2 cellular contexts compared by ENCODE assay signal in genomic region chr16:87045462-87046216, GRCh38.
A peak's percentile ranks its signal among the peaks of the same experiment; 100 is the strongest.
TF ChIP-seq lines count a peak whose summit lies in the region.

No MANE protein-coding gene starts in this region.

TF ChIP-seq in HepG2, 621 proteins besides CTCF, POLR2A, EP300 and RAD21 (continued from another document):
- TF ChIP-seq ZNF768 (CRISPR knock-in tag; IDR thresholded peaks at IDR 0.05), result peak; percentile 83

TF ChIP-seq in K562, 482 proteins besides CTCF, POLR2A, EP300 and RAD21 (continued from another document):
- TF ChIP-seq, protein P1, sequence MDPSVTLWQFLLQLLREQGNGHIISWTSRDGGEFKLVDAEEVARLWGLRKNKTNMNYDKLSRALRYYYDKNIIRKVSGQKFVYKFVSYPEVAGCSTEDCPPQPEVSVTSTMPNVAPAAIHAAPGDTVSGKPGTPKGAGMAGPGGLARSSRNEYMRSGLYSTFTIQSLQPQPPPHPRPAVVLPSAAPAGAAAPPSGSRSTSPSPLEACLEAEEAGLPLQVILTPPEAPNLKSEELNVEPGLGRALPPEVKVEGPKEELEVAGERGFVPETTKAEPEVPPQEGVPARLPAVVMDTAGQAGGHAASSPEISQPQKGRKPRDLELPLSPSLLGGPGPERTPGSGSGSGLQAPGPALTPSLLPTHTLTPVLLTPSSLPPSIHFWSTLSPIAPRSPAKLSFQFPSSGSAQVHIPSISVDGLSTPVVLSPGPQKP (CRISPR knock-in tag; IDR thresholded peaks at IDR 0.05), result no peak
- 0 out of 4 replicates have a peak, but pooled peaks of 1 of the 2 experiments have one; percentile 8 for TF ChIP-seq RCOR1 (IDR thresholded peaks at IDR 0.05; ENCODE audit: borderline replicate concordance in 1 of 2, low read depth in 2 of 2, low read length in 2 of 2)
- TF ChIP-seq BCOR (IDR thresholded peaks at IDR 0.05), result peak; percentile 37
TF ChIP-seq in K562: peak in this region for 4.
